In genomic region chr19:16860996-16861395, GRCh38 we compare ENCODE assay signal across 1 cellular context.
TF ChIP-seq lines count a peak whose summit lies in the region.

No MANE protein-coding gene starts in this region.

TF ChIP-seq in K562, 482 proteins besides CTCF, POLR2A, EP300 and RAD21 (continued from another document):
- no peak for TF ChIP-seq ZHX1 (conservative IDR thresholded peaks at IDR 0.05; ENCODE audit: low read length)
